Comparison of ENCODE assay signal across 8 cellular contexts in genomic region chr21:28336299-28336698, GRCh38.
DNase-seq lines count a peak whose midpoint lies in the region; ATAC-seq and TF ChIP-seq lines count a peak whose summit lies in the region.

No MANE protein-coding gene starts in this region.

- ATAC-seq in HG03378 (IDR thresholded peaks at IDR 0.05; ENCODE audit: unreplicated experiment), result no peak

- TF ChIP-seq CTCF in GM12865 (IDR thresholded peaks at IDR 0.05; ENCODE audit: insufficient read depth, low read depth, low read length, missing control alignments), result no peak

- no peak overlapping the region for H3K4me3 ChIP-seq in GM12865 (ENCODE audit: low read depth, low read length)

- DNase-seq in GM12865 (ENCODE audit: low read depth) (peak; percentile 24), RPMI7951 (ENCODE audit: low read depth) (peak; percentile 34), fibroblast of the conjunctiva (ENCODE audit: low read depth) (peak; percentile 86), putamen (ENCODE audit: low spot score) (peak; percentile 81), NCI-H1694 (lab: John Stamatoyannopoulos, UW) (no peak), cerebellar nuclear complex (lab: John Stamatoyannopoulos, UW) (no peak)
- DNase-seq in activated effector memory CD4-positive, alpha-beta T cell treated with anti-CD3 and anti-CD28 coated beads, Interleukin-2, amount 50 U/mL, for 16 hours, result no peak

Comparison
In these comparisons a context has a peak if more than half of its experiments do, and no peak if none do; other contexts are left out.
1. DNase-seq: peak in GM12865 (single experiment), RPMI7951 (single experiment), fibroblast of the conjunctiva (single experiment) and putamen (single experiment); none in activated effector memory CD4-positive, alpha-beta T cell treated with anti-CD3 and anti-CD28 coated beads, Interleukin-2, amount 50 U/mL, for 16 hours (single experiment), NCI-H1694 (single experiment) and cerebellar nuclear complex (0 of 2).